In genomic region chr17:32658470-32659418, GRCh38 we compare ENCODE assay signal across 18 cellular contexts.
DNase-seq lines count a peak whose midpoint lies in the region; ATAC-seq, FAIRE-seq and TF ChIP-seq lines count a peak whose summit lies in the region.
"Had no signal": no experiment of that assay in that cellular context is flagged by ENCODE, and none has a peak within 500 bp of the region (broad histone marks: within the 10 kb centered on the region; RNA-seq: fewer than 3 reads in every experiment).

No MANE protein-coding gene starts in this region.

- no peak overlapping the region for H3K4me3 ChIP-seq in GM12878
- H3K4me3 ChIP-seq in tibial artery: no peak overlapping the region
- H3K4me3 ChIP-seq: breast epithelium, colonic mucosa, skin epidermis had no signal

- no peaks in the 10 kb centered on the region for H3K79me2 ChIP-seq in GM12878 (ENCODE audit: control insufficient read depth, insufficient read depth, low read length)

- H3K4me3 Mint-ChIP-seq in immature natural killer cell: no peak overlapping the region
- H3K4me3 Mint-ChIP-seq: activated naive CD8-positive, alpha-beta T cell treated with anti-CD3 and anti-CD28 coated beads, Interleukin-2, amount 10 ng/mL, durations not matched to agents 7 days and 5 days; natural killer cell treated with Interleukin-12 subunit alpha and Interleukin-12 subunit beta and Interleukin-15 and Interleukin-18, amount 100 ng/mL, for 72 hours; stimulated activated memory B cell treated with anti-CD40 and anti-IgM and Interleukin-4, amounts not matched to agents 10 μg/mL and 1 μg/mL and 100 μg/mL, for 72 hours; T-helper 2 cell treated with Interferon-gamma antibody and Interleukin-4, amounts not matched to agents 5 μg/mL and 100 μg/mL, for 36 hours; WTC11 had no signal

- SMC1A ChIA-PET in GM12878 (lab: Charles Lee; ENCODE audit: uncharacterized antibody, unreplicated experiment): interaction anchor here (0.7 to 2.5 kb wide), 28 partner anchors 9 to 280 kb away, joined by 3 to 25 read pairs (median 3); partner anchors contain the start of genes MYO1D and PSMD11

- H3K27ac ChIP-seq in GM12878 (ENCODE audit: control insufficient read depth, insufficient read depth): no peak overlapping the region
- peak overlapping the region; percentile 38 to 53 for H3K27ac ChIP-seq in tibial artery
- H3K27ac ChIP-seq: 22Rv1, breast epithelium, colonic mucosa, skin epidermis had no signal

- H3K27me3 ChIP-seq in GM12878 (replicated peaks in 1 of 2; ENCODE audit: control insufficient read depth in 2 of 2, insufficient read depth in 2 of 2, low read length in 1 of 2) (no peaks in the 10 kb centered on the region), tibial artery (no peaks in the 10 kb centered on the region)
- H3K27me3 ChIP-seq: breast epithelium, colonic mucosa had no signal

- TF ChIP-seq EP300 in GM12878 (IDR thresholded peaks at IDR 0.05; ENCODE audit: borderline replicate concordance in 1 of 2, control insufficient read depth in 1 of 2, low read depth in 2 of 2, low read length in 2 of 2): no peak

- no peak overlapping the region for H3K4me2 ChIP-seq in GM12878 (ENCODE audit: control insufficient read depth, insufficient read depth)

- intact Hi-C loops in GM12878 (cut with micrococcal nuclease; ENCODE audit: unreplicated experiment) (loop anchor here (2.0 to 5.0 kb wide), 3 partner anchors 96 to 278 kb away; no protein-coding TSS in a partner anchor), tibial artery (cut with DNase I; ENCODE audit: low total_unique reads) (no loop called here)

- ATAC-seq in GM12878 (no peak), GM18861 (IDR thresholded peaks at IDR 0.05; ENCODE audit: unreplicated experiment) (no peak), HG02970 (IDR thresholded peaks at IDR 0.05; ENCODE audit: low FRiP score, unreplicated experiment) (no peak)
- ATAC-seq: stimulated activated memory B cell treated with anti-CD40 and anti-IgM and Interleukin-4, amounts not matched to agents 10 μg/mL and 1 μg/mL and 100 μg/mL, for 72 hours had no signal

- H3K4me1 ChIP-seq in GM12878 (ENCODE audit: control insufficient read depth, insufficient read depth, low read length) (no peaks in the 10 kb centered on the region), tibial artery (peaks cover 0 to 35% (median 16%) of the 10 kb centered on the region in 4 donors)
- H3K4me1 ChIP-seq: breast epithelium, colonic mucosa had no signal

- no peak overlapping the region for H3K9ac ChIP-seq in GM12878 (ENCODE audit: control insufficient read depth, insufficient read depth, low read length)

- peak; percentile 18 for FAIRE-seq in GM12878 (lab: Jason Lieb, UNC)

- H3K36me3 ChIP-seq in GM12878 (ENCODE audit: control insufficient read depth in 2 of 2, insufficient read depth in 2 of 2, low read length in 1 of 2): no peaks in the 10 kb centered on the region; a peak in 2 of 4 replicates
- peaks cover 12 to 48% (median 25%) of the 10 kb centered on the region in 3 donors for H3K36me3 ChIP-seq in tibial artery
- H3K36me3 ChIP-seq: breast epithelium had no signal

- no peaks in the 10 kb centered on the region for H4K20me1 ChIP-seq in GM12878 (ENCODE audit: control insufficient read depth, insufficient read depth)

- H3K27ac Mint-ChIP-seq in immature natural killer cell: no peak overlapping the region
- H3K27ac Mint-ChIP-seq: activated naive CD8-positive, alpha-beta T cell treated with anti-CD3 and anti-CD28 coated beads, Interleukin-2, amount 10 ng/mL, durations not matched to agents 7 days and 5 days; activated T-helper 2 cell treated with anti-CD3 and anti-CD28 coated beads, Interferon-gamma antibody, Interleukin-2, Interleukin-4, amounts not matched to agents 10 μg/mL and 5 μg/mL and 100 μg/mL, durations not matched to agents 14 hours and 24 hours and 36 hours; natural killer cell treated with Interleukin-12 subunit alpha and Interleukin-12 subunit beta and Interleukin-15 and Interleukin-18, amount 100 ng/mL, for 72 hours; stimulated activated memory B cell treated with anti-CD40 and anti-IgM and Interleukin-4, amounts not matched to agents 10 μg/mL and 1 μg/mL and 100 μg/mL, for 72 hours; T-helper 2 cell treated with Interferon-gamma antibody and Interleukin-4, amounts not matched to agents 5 μg/mL and 100 μg/mL, for 36 hours; WTC11 had no signal

- peaks cover 13 to 23% (median 15%) of the 10 kb centered on the region in 3 donors for H3K36me3 Mint-ChIP-seq in immature natural killer cell
- H3K36me3 Mint-ChIP-seq: activated naive CD8-positive, alpha-beta T cell treated with anti-CD3 and anti-CD28 coated beads, Interleukin-2, amount 10 ng/mL, durations not matched to agents 7 days and 5 days had no signal

- RAD21 ChIA-PET in GM12878 (lab: Charles Lee; ENCODE audit: unreplicated experiment): interaction anchor here (0.7 to 2.2 kb wide), 10 partner anchors 11 to 339 kb away, joined by 3 to 28 read pairs (median 4); partner anchors contain the start of gene PSMD11

- TF ChIP-seq CTCF in GM12878 (IDR thresholded peaks at IDR 0.05 in 2 of 3, conservative IDR thresholded peaks at IDR 0.05 in 1 of 3; ENCODE audit: control insufficient read depth in 2 of 3, extremely low read depth in 1 of 3, insufficient read depth in 1 of 3, low read depth in 3 of 3, low read length in 3 of 3) (no peak), tibial artery (IDR thresholded peaks at IDR 0.05) (no peak)

- POLR2A ChIA-PET in GM12878 (lab: Charles Lee): no interaction called here

- H3K9me3 Mint-ChIP-seq in immature natural killer cell: no peaks in the 10 kb centered on the region
- H3K9me3 Mint-ChIP-seq: activated naive CD8-positive, alpha-beta T cell treated with anti-CD3 and anti-CD28 coated beads, Interleukin-2, amount 10 ng/mL, durations not matched to agents 7 days and 5 days; activated T-helper 2 cell treated with anti-CD3 and anti-CD28 coated beads, Interferon-gamma antibody, Interleukin-2, Interleukin-4, amounts not matched to agents 10 μg/mL and 5 μg/mL and 100 μg/mL, durations not matched to agents 14 hours and 24 hours and 36 hours; natural killer cell treated with Interleukin-12 subunit alpha and Interleukin-12 subunit beta and Interleukin-15 and Interleukin-18, amount 100 ng/mL, for 72 hours; stimulated activated memory B cell treated with anti-CD40 and anti-IgM and Interleukin-4, amounts not matched to agents 10 μg/mL and 1 μg/mL and 100 μg/mL, for 72 hours; T-helper 2 cell treated with Interferon-gamma antibody and Interleukin-4, amounts not matched to agents 5 μg/mL and 100 μg/mL, for 36 hours; WTC11 had no signal

- H3K27me3 Mint-ChIP-seq in immature natural killer cell (ENCODE audit: low read depth in 3 of 3): peaks cover 0 to 4% (median 2%) of the 10 kb centered on the region in 3 donors
- H3K27me3 Mint-ChIP-seq: stimulated activated memory B cell treated with anti-CD40 and anti-IgM and Interleukin-4, amounts not matched to agents 10 μg/mL and 1 μg/mL and 100 μg/mL, for 72 hours had no signal

- TF ChIP-seq POLR2A in GM12878 (IDR thresholded peaks at IDR 0.05; ENCODE audit: low read depth, low read length): no peak

- DNase-seq in NCI-H1092 treated with DMSO at 0.1 percent for 48 hours (lab: John Stamatoyannopoulos, UW) (peak; percentile 39), NCI-H1092 (lab: John Stamatoyannopoulos, UW) (no peak), GM12878 (ENCODE audit: low read depth, low spot score) (no peak), left kidney (ENCODE audit: low read depth, low spot score) (peak; percentile 15), tibial artery (peak in 1 of 2 donors; percentile 23), immature natural killer cell (no peak)

- CTCF ChIA-PET in GM12878 (lab: Yijun Ruan, JAX): interaction anchor here (0.6 to 3.2 kb wide), 58 partner anchors 9 to 391 kb away, joined by 3 to 46 read pairs (median 4); partner anchors contain the start of genes MYO1D and SPACA3

- TF ChIP-seq RAD21 in GM12878 (IDR thresholded peaks at IDR 0.05; ENCODE audit: insufficient read depth, low read depth, low read length): no peak

- no peaks in the 10 kb centered on the region for H3K4me1 Mint-ChIP-seq in immature natural killer cell
- H3K4me1 Mint-ChIP-seq: activated naive CD8-positive, alpha-beta T cell treated with anti-CD3 and anti-CD28 coated beads, Interleukin-2, amount 10 ng/mL, durations not matched to agents 7 days and 5 days; stimulated activated memory B cell treated with anti-CD40 and anti-IgM and Interleukin-4, amounts not matched to agents 10 μg/mL and 1 μg/mL and 100 μg/mL, for 72 hours; WTC11 had no signal

- in situ Hi-C loops in GM12878 (cut with MboI): no loop called here

- H3K9me3 ChIP-seq in GM12878 (replicated peaks; ENCODE audit: control insufficient read depth, insufficient read depth, low read length) (no peaks in the 10 kb centered on the region), tibial artery (no peaks in the 10 kb centered on the region)
- H3K9me3 ChIP-seq: breast epithelium, colonic mucosa had no signal

- no TSS peak for BruUV-seq in GM12878 (replicated peaks; lab: Mats Ljungman, UMichigan)

- H2AFZ ChIP-seq in GM12878 (ENCODE audit: control insufficient read depth, low read depth, low read length): no peak overlapping the region

- 66% methylated on average over 23 of the region's 23 CpGs for WGBS in GM12878 (ENCODE audit: insufficient coverage, insufficient replicate concordance, low lambda C conversion rate, missing lambda C conversion rate)

TF ChIP-seq in GM12878, 131 proteins besides CTCF, POLR2A, EP300 and RAD21:
- TF ChIP-seq NR2F1 (conservative IDR thresholded peaks at IDR 0.05) (no peak), CHD2 (IDR thresholded peaks at IDR 0.05; ENCODE audit: borderline replicate concordance, low read depth, low read length) (no peak)

Comparison
In these comparisons a context has a peak if more than half of its experiments do, and no peak if none do; other contexts are left out.
1. DNase-seq: peak in NCI-H1092 treated with DMSO at 0.1 percent for 48 hours (single experiment) and left kidney (single experiment); none in NCI-H1092 (single experiment), GM12878 (single experiment) and immature natural killer cell (0 of 3).